8 cellular contexts compared by ENCODE assay signal in genomic region chr14:69616408-69616773, GRCh38. TPM values are rescaled to one million over a fixed set of nuclear protein-coding genes. Genes with fewer than 3 reads are reported as not detected.
DNase-seq lines count a peak whose midpoint lies in the region; ATAC-seq and TF ChIP-seq lines count a peak whose summit lies in the region.

No MANE protein-coding gene starts in this region.

- H4K20me1 ChIP-seq in OCI-LY7 (ENCODE audit: insufficient read depth, low read length) = peaks cover 45% of the 10 kb centered on the region

- no peak overlapping the region for H2AFZ ChIP-seq in OCI-LY7 (ENCODE audit: low read length)

- peak overlapping the region in 1 of 2 donors; percentile 59 for H3K4me3 ChIP-seq in CD4-positive, alpha-beta memory T cell (ENCODE audit: low read length in 2 of 2)
- H3K4me3 ChIP-seq in OCI-LY7 (ENCODE audit: low read depth, low read length, poor library complexity, severe bottlenecking) (peak overlapping the region; percentile 78), prostate gland (no peak overlapping the region)

- no peak for DNase-seq in CD4-positive, alpha-beta memory T cell
- no peak for DNase-seq in OCI-LY7 (ENCODE audit: low spot score)
- no peak for DNase-seq in effector memory CD8-positive, alpha-beta T cell
- no peak for DNase-seq in prostate gland (ENCODE audit: low spot score)
- DNase-seq in kidney tubule cell (ENCODE audit: low spot score) = no peak
- DNase-seq in NCI-H2029 (lab: John Stamatoyannopoulos, UW) = no peak
- DNase-seq in NCI-H748 (lab: John Stamatoyannopoulos, UW; ENCODE audit: unreplicated experiment) = no peak

- H3K4me2 ChIP-seq in OCI-LY7 (ENCODE audit: low read length) = peak overlapping the region; percentile 97

- H3K27me3 ChIP-seq in CD4-positive, alpha-beta memory T cell (ENCODE audit: insufficient read depth, low read length) = no peaks in the 10 kb centered on the region
- H3K27me3 ChIP-seq in prostate gland (replicated peaks; ENCODE audit: insufficient read depth) = no peaks in the 10 kb centered on the region

- no TSS peak for BruUV-seq in OCI-LY7 (replicated peaks; lab: Mats Ljungman, UMichigan)

- TF ChIP-seq POLR2A in prostate gland (IDR thresholded peaks at IDR 0.05) = no peak

- ATAC-seq in effector memory CD8-positive, alpha-beta T cell (replicated peaks) = no peak
- no peak for ATAC-seq in HG03175 (IDR thresholded peaks at IDR 0.05; ENCODE audit: unreplicated experiment)

- H3K79me2 ChIP-seq in OCI-LY7 (ENCODE audit: insufficient read depth, low read depth, low read length) = peaks cover 84% of the 10 kb centered on the region

- H3K36me3 Mint-ChIP-seq in CD4-positive, alpha-beta memory T cell = peaks cover 0 to 15% of the 10 kb centered on the region in 2 donors
- H3K36me3 Mint-ChIP-seq in effector memory CD8-positive, alpha-beta T cell (ENCODE audit: insufficient read depth) = peaks cover 9% of the 10 kb centered on the region

- H3K4me1 ChIP-seq in CD4-positive, alpha-beta memory T cell (ENCODE audit: insufficient read depth, low read length) = peaks cover 90% of the 10 kb centered on the region
- H3K4me1 ChIP-seq in OCI-LY7 (ENCODE audit: insufficient read depth, low read length, poor library complexity, severe bottlenecking) (peaks cover 81% of the 10 kb centered on the region), prostate gland (replicated peaks) (peaks cover 11% of the 10 kb centered on the region)

- peaks cover 71 to 93% (median 85%) of the 10 kb centered on the region in 4 donors for H3K4me1 Mint-ChIP-seq in CD4-positive, alpha-beta memory T cell
- peaks cover 82 to 90% of the 10 kb centered on the region in 2 donors for H3K4me1 Mint-ChIP-seq in effector memory CD8-positive, alpha-beta T cell (ENCODE audit: low read depth in 2 of 2)

- no peak for TF ChIP-seq CTCF in OCI-LY7 (conservative IDR thresholded peaks at IDR 0.05; ENCODE audit: low read length)
- no peak for TF ChIP-seq CTCF in prostate gland (IDR thresholded peaks at IDR 0.05)

- WGBS in prostate gland = 32% methylated on average over 1 of the region's 1 CpG

- H3K36me3 ChIP-seq in CD4-positive, alpha-beta memory T cell (ENCODE audit: insufficient read depth, low read length) = no peaks in the 10 kb centered on the region
- H3K36me3 ChIP-seq in OCI-LY7 (ENCODE audit: insufficient read depth, low read length) (peaks cover 67% of the 10 kb centered on the region), prostate gland (no peaks in the 10 kb centered on the region)

- no peaks in the 10 kb centered on the region for H3K9me2 ChIP-seq in OCI-LY7 (ENCODE audit: insufficient read depth, low read length)

- peak overlapping the region; percentile 52 to 99 (median 97) for H3K4me3 Mint-ChIP-seq in CD4-positive, alpha-beta memory T cell
- peak overlapping the region; percentile 97 to 98 for H3K4me3 Mint-ChIP-seq in effector memory CD8-positive, alpha-beta T cell

- no peaks in the 10 kb centered on the region for H3K9me3 ChIP-seq in CD4-positive, alpha-beta memory T cell (ENCODE audit: control insufficient read depth in 1 of 2, low read length in 2 of 2)
- H3K9me3 ChIP-seq in OCI-LY7 (ENCODE audit: low read length) = peaks cover 6% of the 10 kb centered on the region; the same call in 1 of the 2 replicates
- H3K9me3 ChIP-seq in prostate gland = no peaks in the 10 kb centered on the region

- intact Hi-C loops in CD4-positive, alpha-beta memory T cell (cut with micrococcal nuclease) = no loop called here
- intact Hi-C loops in OCI-LY7 (cut with micrococcal nuclease; ENCODE audit: unreplicated experiment) = loop anchor here (5.0 to 10.0 kb wide), 3 partner anchors 219 to 1188 kb away; partner anchors contain the start of genes ERH, MAP3K9, SLC39A9 and TTC9
- intact Hi-C loops in prostate gland (cut with DNase I) = loop anchor here (5.0 kb wide), 1 partner anchor 36 kb away; no protein-coding TSS in a partner anchor

- peak overlapping the region; percentile 93 to 100 (median 100) for H3K27ac Mint-ChIP-seq in CD4-positive, alpha-beta memory T cell
- H3K27ac Mint-ChIP-seq in effector memory CD8-positive, alpha-beta T cell = peak overlapping the region; percentile 95 to 98

- peak overlapping the region; percentile 83 for H3K27ac ChIP-seq in CD4-positive, alpha-beta memory T cell (ENCODE audit: low read depth, low read length)
- H3K27ac ChIP-seq in OCI-LY7 (ENCODE audit: low read depth, low read length, poor library complexity, severe bottlenecking) (peak overlapping the region; percentile 99), prostate gland (peak overlapping the region; percentile 78 to 94)

- CTCF ChIA-PET in CD4-positive, alpha-beta memory T cell (lab: Charles Lee; ENCODE audit: partially characterized antibody) = interaction anchor here (0.8 to 1.6 kb wide), 6 partner anchors 8 to 111 kb away, joined by 3 to 7 read pairs (median 4); no protein-coding TSS in a partner anchor
- CTCF ChIA-PET in OCI-LY7 (lab: Charles Lee; ENCODE audit: unreplicated experiment) = no interaction called here

- POLR2A ChIA-PET in CD4-positive, alpha-beta memory T cell (lab: Charles Lee; ENCODE audit: partially characterized antibody) = interaction anchor here (1.6 to 14.5 kb wide), 3 partner anchors 13 to 150 kb away, joined by 4 to 279 read pairs (median 99); partner anchors contain the start of gene SRSF5
- POLR2A ChIA-PET in OCI-LY7 (lab: Charles Lee) = interaction anchor here (0.7 to 3.8 kb wide), 7 partner anchors 9 to 73 kb away, joined by 3 to 22 read pairs (median 3); no protein-coding TSS in a partner anchor

- peaks cover 0 to 2% (median 0%) of the 10 kb centered on the region in 8 donors for H3K9me3 Mint-ChIP-seq in CD4-positive, alpha-beta memory T cell
- H3K9me3 Mint-ChIP-seq in effector memory CD8-positive, alpha-beta T cell = no peaks in the 10 kb centered on the region

- H3K27me3 Mint-ChIP-seq in CD4-positive, alpha-beta memory T cell = no peaks in the 10 kb centered on the region
- no peaks in the 10 kb centered on the region for H3K27me3 Mint-ChIP-seq in effector memory CD8-positive, alpha-beta T cell

RNA-seq across cellular contexts. Expression of gene SUSD6, which starts 5.0 kb away (rescaled TPM):
- total RNA-seq in CD4-positive, alpha-beta memory T cell = 10 to 100 TPM; 61.5 to 62.0 TPM
- polyA plus RNA-seq in CD4-positive, alpha-beta memory T cell = 10 to 100 TPM in 1 of 2 donors, 1 to 10 TPM in 1; 4.8 to 10.8 TPM
- total RNA-seq in OCI-LY7 (2014; rRNA removed; shearing (Covaris generic)) = 19.3 and 23.1 TPM in 2 replicates
- total RNA-seq in OCI-LY7 (2022) (40.9 and 43.6 TPM in 2 replicates), prostate gland (10 to 100 TPM; 41.1 to 52.3 TPM)

RNA-seq across cellular contexts. Expression of gene CCDC177, which starts 41.7 kb away (rescaled TPM):
- total RNA-seq in CD4-positive, alpha-beta memory T cell = not detected
- not detected for polyA plus RNA-seq in CD4-positive, alpha-beta memory T cell
- not detected in 2 replicates for total RNA-seq in OCI-LY7 (2014; rRNA removed; shearing (Covaris generic))
- total RNA-seq in OCI-LY7 (2022) (not detected in 2 replicates), prostate gland (under 1 TPM in 1 of 2 donors, not detected in 1; 0.28 TPM)
